8 cellular contexts compared by ENCODE assay signal in genomic region chr6:167827588-167828324, GRCh38. TPM values are rescaled to one million over a fixed set of nuclear protein-coding genes. Genes with fewer than 3 reads are reported as not detected.
DNase-seq lines count a peak whose midpoint lies in the region; ATAC-seq, FAIRE-seq and TF ChIP-seq lines count a peak whose summit lies in the region.

No MANE protein-coding gene starts in this region.

- peak overlapping the region; percentile 85 for H3K4me2 ChIP-seq in K562 (ENCODE audit: insufficient read depth, low read length)

- FAIRE-seq in K562 (lab: Jason Lieb, UNC) = peak; percentile 51

- no peak for TF ChIP-seq CTCF in BJ (IDR thresholded peaks at IDR 0.05; ENCODE audit: insufficient read depth, low read depth, low read length)
- peak in 1 of 3 experiments; percentile 13; a peak in 1 of 6 replicates for TF ChIP-seq CTCF in K562 (IDR thresholded peaks at IDR 0.05 in 2 of 3, conservative IDR thresholded peaks at IDR 0.05 in 1 of 3; ENCODE audit: insufficient read depth in 2 of 3, low read depth in 1 of 3, low read length in 3 of 3)
- TF ChIP-seq CTCF in prostate gland (IDR thresholded peaks at IDR 0.05) = peak in 1 of 4 experiments; percentile 10

- peak; percentile 39 for ATAC-seq in GM19023 (IDR thresholded peaks at IDR 0.05; ENCODE audit: unreplicated experiment)
- peak; percentile 35 for ATAC-seq in HG03196 (IDR thresholded peaks at IDR 0.05; ENCODE audit: unreplicated experiment)
- ATAC-seq in K562 = peak; percentile 51

- DNase-seq in BJ (ENCODE audit: low read depth) (no peak), SJCRH30 (peak; percentile 53 to 64), K562 (ENCODE audit: extremely low read depth in 1 of 4, low spot score in 3 of 4) (peak in 3 of 4 experiments; percentile 34 to 75 (median 62)), hypothalamus (lab: John Stamatoyannopoulos, UW) (peak in 27 of 51 donors; percentile 15 to 56 (median 33)), prostate gland (ENCODE audit: low spot score) (peak; percentile 37), SIG-M5 (lab: John Stamatoyannopoulos, UW) (no peak)

- WGBS in K562 (ENCODE audit: insufficient coverage, low coverage, missing lambda C conversion rate) = under 1% methylated on average over 49 of the region's 50 CpGs
- WGBS in prostate gland = under 1% methylated on average over 44 of the region's 50 CpGs

- H3K27me3 ChIP-seq in BJ (ENCODE audit: control insufficient read depth, insufficient read depth, low read length) (no peaks in the 10 kb centered on the region), SJCRH30 (no peaks in the 10 kb centered on the region), K562 (ENCODE audit: control insufficient read depth in 2 of 2, insufficient read depth in 2 of 2, low read length in 2 of 2) (no peaks in the 10 kb centered on the region), prostate gland (replicated peaks; ENCODE audit: insufficient read depth) (no peaks in the 10 kb centered on the region)

- intact Hi-C loops in K562 (cut with micrococcal nuclease) = loop anchor here (2.0 to 5.0 kb wide), 2 partner anchors 60 to 69 kb away; no protein-coding TSS in a partner anchor
- intact Hi-C loops in prostate gland (cut with DNase I) = no loop called here

- no peaks in the 10 kb centered on the region for H3K9me3 ChIP-seq in SJCRH30 (replicated peaks)
- H3K9me3 ChIP-seq in K562 (replicated peaks; ENCODE audit: control insufficient read depth, insufficient read depth, low read depth, low read length) = no peaks in the 10 kb centered on the region
- no peaks in the 10 kb centered on the region for H3K9me3 ChIP-seq in prostate gland

- H3K79me2 ChIP-seq in K562 (ENCODE audit: control insufficient read depth, insufficient read depth, low read length) = peaks cover 54% of the 10 kb centered on the region

- 0 out of 2 replicates have a peak, but pooled peaks cover 2% of the 10 kb centered on the region for H3K4me1 ChIP-seq in SJCRH30
- peaks cover 24 to 38% of the 10 kb centered on the region in 2 experiments for H3K4me1 ChIP-seq in K562 (replicated peaks in 1 of 2; ENCODE audit: control insufficient read depth in 2 of 2, insufficient read depth in 2 of 2, low read length in 2 of 2)
- no peaks in the 10 kb centered on the region for H3K4me1 ChIP-seq in prostate gland (replicated peaks)

- TF ChIP-seq POLR2A in K562 (conservative IDR thresholded peaks at IDR 0.05) (no peak), prostate gland (IDR thresholded peaks at IDR 0.05) (no peak)

- CTCF ChIA-PET in BJ (lab: Yijun Ruan, JAX) (interaction anchor here (1.1 to 1.6 kb wide), 2 partner anchors 12 to 16 kb away, joined by 3 to 5 read pairs; no protein-coding TSS in a partner anchor), K562 (lab: Yijun Ruan, JAX; ENCODE audit: low intra/inter-chr PET ratio) (no interaction called here)

- no peak overlapping the region for H3K27ac ChIP-seq in SJCRH30
- peak overlapping the region; percentile 64 for H3K27ac ChIP-seq in K562 (ENCODE audit: extremely low read depth, low read depth, low read length)
- peak overlapping the region; percentile 87 to 89 for H3K27ac ChIP-seq in prostate gland

- TF ChIP-seq RAD21 in K562 (CRISPR knock-in tag; conservative IDR thresholded peaks at IDR 0.05 in 1 of 2, IDR thresholded peaks at IDR 0.05 in 1 of 2) = no peak; a peak in 2 of 4 replicates

- POLR2A ChIA-PET in BJ (lab: Charles Lee) (no interaction called here), K562 (lab: Yijun Ruan, JAX) (interaction anchor here (0.7 to 5.8 kb wide), 7 partner anchors 8 to 182 kb away, joined by 3 to 45 read pairs (median 6); no protein-coding TSS in a partner anchor)

- H3K9me1 ChIP-seq in K562 (ENCODE audit: control insufficient read depth, insufficient read depth, low read length) = no peaks in the 10 kb centered on the region

- peaks cover 18% of the 10 kb centered on the region for H4K20me1 ChIP-seq in K562 (replicated peaks; ENCODE audit: control insufficient read depth, insufficient read depth, low read length)

- no peak for TF ChIP-seq EP300 in K562 (IDR thresholded peaks at IDR 0.05; ENCODE audit: low read length)

- peak overlapping the region; percentile 23; the same call in 1 of the 2 replicates for H2AFZ ChIP-seq in K562 (ENCODE audit: low read depth, low read length)

- BruUV-seq in K562 (replicated peaks; lab: Mats Ljungman, UMichigan) = no TSS peak

- peak overlapping the region; percentile 51 to 91 for H3K9ac ChIP-seq in K562 (ENCODE audit: insufficient read depth in 1 of 2, low read depth in 2 of 2, low read length in 2 of 2)

- H3K4me3 ChIP-seq in BJ (ENCODE audit: low read depth, low read length) (peak overlapping the region; percentile 70), SJCRH30 (peak overlapping the region; percentile 71), K562 (peak overlapping the region; percentile 74), prostate gland (peak overlapping the region; percentile 61 to 73)

- in situ Hi-C loops in K562 (cut with MboI) = no loop called here

- H3K36me3 ChIP-seq in BJ (ENCODE audit: control insufficient read depth, insufficient read depth, low read length) (no peaks in the 10 kb centered on the region), SJCRH30 (no peaks in the 10 kb centered on the region), K562 (ENCODE audit: control insufficient read depth, insufficient read depth, low read length) (no peaks in the 10 kb centered on the region), prostate gland (no peaks in the 10 kb centered on the region)

TF ChIP-seq in K562, 482 proteins besides CTCF, POLR2A, EP300 and RAD21 (continues in another document):
- TF ChIP-seq SMAD4 (CRISPR knock-in tag; conservative IDR thresholded peaks at IDR 0.05) (peak; percentile 56; the same call in 1 of the 2 replicates), MYC (IDR thresholded peaks at IDR 0.05; ENCODE audit: low read depth, low read length) (peak; percentile 15; the same call in 1 of the 2 replicates), MYC (CRISPR knock-in tag; IDR thresholded peaks at IDR 0.05; ENCODE audit: borderline replicate concordance, low read depth) (no peak), YBX1 (IDR thresholded peaks at IDR 0.05) (no peak), FOXP4 (CRISPR knock-in tag; IDR thresholded peaks at IDR 0.05; ENCODE audit: borderline replicate concordance) (0 out of 2 replicates have a peak, but pooled peaks have one; percentile 43), UBTF (IDR thresholded peaks at IDR 0.05; ENCODE audit: borderline replicate concordance in 1 of 2, low read depth in 2 of 2, low read length in 2 of 2) (peak; percentile 99), ATF1 (CRISPR knock-in tag; IDR thresholded peaks at IDR 0.05) (no peak), ATF1 (tag; IDR thresholded peaks at IDR 0.05) (peak; percentile 25; the same call in 1 of the 2 replicates)

RNA-seq across cellular contexts. Expression of gene AFDN, which starts 1.0 kb away (rescaled TPM):
- polyA plus RNA-seq in BJ (2011; rRNA removed) = 20.4 and 22.5 TPM in 2 replicates
- polyA minus RNA-seq in BJ (2011; rRNA and poly(A)+ RNA removed) = 29.9 TPM in 2 replicates
- total RNA-seq in SJCRH30 (2014; rRNA removed; shearing (Covaris generic)) = 64.5 and 75.0 TPM in 2 replicates
- 294 and 779 TPM in 2 replicates for total RNA-seq in K562 (2011; cell fraction: chromatin; rRNA removed; ENCODE audit: low replicate concordance)
- 128 and 193 TPM in 2 replicates for total RNA-seq in K562 (2011; cell fraction: nucleolus; rRNA removed)
- total RNA-seq in K562 (2011; cell fraction: nucleoplasm; rRNA removed) = 330 and 387 TPM in 2 replicates
- total RNA-seq in K562 (2014; rRNA removed) = 91.9 and 117 TPM in 2 replicates
- 114 and 135 TPM in 2 replicates for total RNA-seq in K562 (2014; rRNA removed; fragmentation: Illumina TruSeq; extraction: Trizol)
- total RNA-seq in K562 (2015; rRNA removed; fragmentation: Illumina TruSeq; extraction: Trizol) = 111 and 112 TPM in 2 replicates
- 106 and 129 TPM in 2 replicates for total RNA-seq in K562 (2021)
- polyA plus RNA-seq in K562 (2011; rRNA removed) = 95.7 and 96.7 TPM in 2 replicates
- polyA plus RNA-seq in K562 (2011; cell fraction: cytosol; rRNA removed) = 29.3 and 38.3 TPM in 2 replicates
- 374 and 388 TPM in 2 replicates for polyA plus RNA-seq in K562 (2011; cell fraction: nucleus; rRNA removed)
- polyA plus RNA-seq in K562 (2012) = 62.0 and 64.2 TPM in 2 replicates
- polyA plus RNA-seq in K562 (2014; fragmentation: Illumina TruSeq; extraction: Trizol) = 95.0 and 105 TPM in 2 replicates
- 1 to 10 TPM; 7.2 to 9.7 TPM for polyA plus RNA-seq in K562 (2014; fragmentation: Nextera tagmentation; extraction: Ambion mirVana)
- polyA plus RNA-seq in K562 (2014; rRNA removed) = 78.9 and 96.4 TPM in 2 replicates
- 183 and 194 TPM in 2 replicates for polyA minus RNA-seq in K562 (2011; rRNA and poly(A)+ RNA removed)
- 78.4 and 100 TPM in 2 replicates for polyA minus RNA-seq in K562 (2011; cell fraction: cytosol; rRNA and poly(A)+ RNA removed)
- polyA minus RNA-seq in K562 (2011; cell fraction: nucleus; rRNA and poly(A)+ RNA removed) = 234 and 345 TPM in 2 replicates
- 100 to 1,000 TPM; 171 to 204 TPM for total RNA-seq in prostate gland

Comparison
In these comparisons a context has a peak if more than half of its experiments do, and no peak if none do; other contexts are left out.
1. DNase-seq: peak in SJCRH30 (2 of 2), K562 (3 of 4), hypothalamus (27 of 51) and prostate gland (single experiment); none in BJ (single experiment) and SIG-M5 (single experiment).
2. Peak in every context shown above with its lines, with median percentiles within 50 percentile points of each other: H3K4me3 ChIP-seq and ATAC-seq.